ENCODE assay signal across 33 cellular contexts in the genomic region with DNA sequence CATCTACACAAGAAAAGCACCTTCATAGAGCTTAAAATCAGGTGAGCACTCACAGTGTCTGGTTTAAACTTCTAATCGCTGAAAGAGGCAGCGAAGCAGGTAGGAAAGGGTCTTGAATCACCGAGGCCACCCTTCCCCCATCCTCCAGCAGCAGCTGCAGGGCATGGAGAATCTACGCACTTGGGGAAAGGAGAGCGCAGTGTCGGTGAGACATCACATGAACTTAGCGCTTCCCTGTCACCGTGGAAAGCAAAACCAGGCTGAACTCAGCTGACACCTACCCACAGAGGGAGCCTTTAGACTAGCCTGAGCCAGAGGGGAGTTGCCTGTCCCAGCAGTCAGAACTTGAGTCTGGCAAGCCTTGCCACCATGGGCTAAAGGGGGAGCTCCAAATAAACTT.
"Had no signal": no experiment of that assay in that cellular context is flagged by ENCODE, and none has a peak within 500 bp of the region (broad histone marks: within the 10 kb centered on the region; RNA-seq: fewer than 3 reads in every experiment).

No MANE protein-coding gene starts in this region.

- H3K36me3 Mint-ChIP-seq: activated naive CD8-positive, alpha-beta T cell treated with anti-CD3 and anti-CD28 coated beads for 36 hours; naive thymus-derived CD8-positive, alpha-beta T cell; stimulated activated memory B cell treated with anti-CD40 and anti-IgM and Interleukin-4, amounts not matched to agents 10 μg/mL and 1 μg/mL and 100 μg/mL, for 72 hours had no signal

- H3K27ac Mint-ChIP-seq: activated CD8-positive, alpha-beta T cell treated with anti-CD3 and anti-CD28 coated beads for 36 hours; activated naive CD4-positive, alpha-beta T cell treated with anti-CD3 and anti-CD28 coated beads for 36 hours; activated naive CD8-positive, alpha-beta T cell treated with anti-CD3 and anti-CD28 coated beads for 36 hours; activated T-cell treated with anti-CD3 and anti-CD28 coated beads, Interleukin-2, amount 50 U/mL, for 72 hours; immature natural killer cell; naive thymus-derived CD8-positive, alpha-beta T cell; stimulated activated memory B cell treated with anti-CD40 and anti-IgM and Interleukin-4, amounts not matched to agents 10 μg/mL and 1 μg/mL and 100 μg/mL, for 72 hours; stimulated activated naive CD8-positive, alpha-beta T cell treated with anti-CD3 and anti-CD28 coated beads, Interleukin-15, amount 100 ng/mL, for 72 hours; T-helper 1 cell treated with Interleukin-12 subunit alpha and Interleukin-12 subunit beta and Interleukin-4 antibody, amounts not matched to agents 30 μg/mL and 1 μg/mL, for 36 hours had no signal

- DNase-seq: activated CD4-positive, alpha-beta T cell treated with anti-CD3 and anti-CD28 coated beads, Interleukin-2, amount 50 U/mL, for 1 hour; activated CD8-positive, alpha-beta T cell treated with anti-CD3 and anti-CD28 coated beads for 36 hours; activated effector memory CD4-positive, alpha-beta T cell treated with Interleukin-2 at 50 U/mL for 16 hours; activated naive CD4-positive, alpha-beta T cell treated with anti-CD3 and anti-CD28 coated beads for 36 hours; activated naive CD8-positive, alpha-beta T cell treated with anti-CD3 and anti-CD28 coated beads for 36 hours; activated T-cell treated with anti-CD3 and anti-CD28 coated beads for 4 hours; activated T-cell treated with anti-CD3 and anti-CD28 coated beads, Interleukin-2, amount 50 U/mL, for 72 hours; adrenal gland; aorta; body of pancreas; dermis blood vessel endothelial cell; effector CD4-positive, alpha-beta T cell; hippocampal formation; immature natural killer cell; kidney; naive thymus-derived CD8-positive, alpha-beta T cell; occipital lobe; sigmoid colon; small intestine; stimulated activated CD4-positive, alpha-beta T cell treated with anti-CD3 and anti-CD28 coated beads, Interleukin-4, amount 100 ng/mL, for 24 hours; stimulated activated CD8-positive, alpha-beta memory T cell treated with anti-CD3 and anti-CD28 coated beads, Interleukin-4, amount 100 ng/mL, for 48 hours; stimulated activated naive CD8-positive, alpha-beta T cell treated with anti-CD3 and anti-CD28 coated beads, Interleukin-15, amount 100 ng/mL, for 72 hours; substantia nigra; SW 1271; T-helper 9 cell; upper lobe of left lung had no signal

- H3K9me3 ChIP-seq: adrenal gland, body of pancreas, vagina had no signal

- H3K4me3 ChIP-seq: adrenal gland, body of pancreas, psoas muscle, sigmoid colon, upper lobe of left lung, vagina had no signal

- H3K27me3 Mint-ChIP-seq: activated CD8-positive, alpha-beta T cell treated with anti-CD3 and anti-CD28 coated beads for 36 hours; activated naive CD8-positive, alpha-beta T cell treated with anti-CD3 and anti-CD28 coated beads for 36 hours; naive thymus-derived CD8-positive, alpha-beta T cell; stimulated activated memory B cell treated with anti-CD40 and anti-IgM and Interleukin-4, amounts not matched to agents 10 μg/mL and 1 μg/mL and 100 μg/mL, for 72 hours; stimulated activated naive CD8-positive, alpha-beta T cell treated with anti-CD3 and anti-CD28 coated beads, Interleukin-15, amount 100 ng/mL, for 72 hours had no signal

- H3K4me3 Mint-ChIP-seq: activated CD8-positive, alpha-beta T cell treated with anti-CD3 and anti-CD28 coated beads for 36 hours; activated naive CD4-positive, alpha-beta T cell treated with anti-CD3 and anti-CD28 coated beads for 36 hours; activated naive CD8-positive, alpha-beta T cell treated with anti-CD3 and anti-CD28 coated beads for 36 hours; activated T-cell treated with anti-CD3 and anti-CD28 coated beads, Interleukin-2, amount 50 U/mL, for 72 hours; immature natural killer cell; naive thymus-derived CD8-positive, alpha-beta T cell; neural crest cell; stimulated activated memory B cell treated with anti-CD40 and anti-IgM and Interleukin-4, amounts not matched to agents 10 μg/mL and 1 μg/mL and 100 μg/mL, for 72 hours; stimulated activated naive CD8-positive, alpha-beta T cell treated with anti-CD3 and anti-CD28 coated beads, Interleukin-15, amount 100 ng/mL, for 72 hours; T-helper 1 cell treated with Interleukin-12 subunit alpha and Interleukin-12 subunit beta and Interleukin-4 antibody, amounts not matched to agents 30 μg/mL and 1 μg/mL, for 36 hours had no signal

- H3K4me1 ChIP-seq: adrenal gland, body of pancreas, parathyroid adenoma, psoas muscle, sigmoid colon, upper lobe of left lung, vagina had no signal

- H3K4me1 Mint-ChIP-seq: activated naive CD8-positive, alpha-beta T cell treated with anti-CD3 and anti-CD28 coated beads for 36 hours; immature natural killer cell; naive thymus-derived CD8-positive, alpha-beta T cell; neural crest cell; stimulated activated memory B cell treated with anti-CD40 and anti-IgM and Interleukin-4, amounts not matched to agents 10 μg/mL and 1 μg/mL and 100 μg/mL, for 72 hours; stimulated activated naive CD8-positive, alpha-beta T cell treated with anti-CD3 and anti-CD28 coated beads, Interleukin-15, amount 100 ng/mL, for 72 hours had no signal

- ATAC-seq: activated CD8-positive, alpha-beta T cell treated with anti-CD3 and anti-CD28 coated beads for 36 hours; activated T-cell treated with anti-CD3 and anti-CD28 coated beads, Interleukin-2, amount 50 U/mL, for 72 hours; body of pancreas; naive thymus-derived CD8-positive, alpha-beta T cell; psoas muscle; stimulated activated memory B cell treated with anti-CD40 and anti-IgM and Interleukin-4, amounts not matched to agents 10 μg/mL and 1 μg/mL and 100 μg/mL, for 72 hours; stimulated activated naive CD8-positive, alpha-beta T cell treated with anti-CD3 and anti-CD28 coated beads, Interleukin-15, amount 100 ng/mL, for 72 hours had no signal

- H3K79me2 ChIP-seq: parathyroid adenoma had no signal

- H2AFZ ChIP-seq: parathyroid adenoma had no signal

- H3K27me3 ChIP-seq: adrenal gland, body of pancreas, sigmoid colon, upper lobe of left lung, vagina had no signal

- H3K27ac ChIP-seq: adrenal gland, body of pancreas, epithelial cell of prostate, parathyroid adenoma, psoas muscle, sigmoid colon, upper lobe of left lung, vagina had no signal

- H3K9ac ChIP-seq: parathyroid adenoma had no signal

- H3K36me3 ChIP-seq: adrenal gland, sigmoid colon, upper lobe of left lung, vagina had no signal
